ENCODE assay signal across 24 cellular contexts in the genomic region with DNA sequence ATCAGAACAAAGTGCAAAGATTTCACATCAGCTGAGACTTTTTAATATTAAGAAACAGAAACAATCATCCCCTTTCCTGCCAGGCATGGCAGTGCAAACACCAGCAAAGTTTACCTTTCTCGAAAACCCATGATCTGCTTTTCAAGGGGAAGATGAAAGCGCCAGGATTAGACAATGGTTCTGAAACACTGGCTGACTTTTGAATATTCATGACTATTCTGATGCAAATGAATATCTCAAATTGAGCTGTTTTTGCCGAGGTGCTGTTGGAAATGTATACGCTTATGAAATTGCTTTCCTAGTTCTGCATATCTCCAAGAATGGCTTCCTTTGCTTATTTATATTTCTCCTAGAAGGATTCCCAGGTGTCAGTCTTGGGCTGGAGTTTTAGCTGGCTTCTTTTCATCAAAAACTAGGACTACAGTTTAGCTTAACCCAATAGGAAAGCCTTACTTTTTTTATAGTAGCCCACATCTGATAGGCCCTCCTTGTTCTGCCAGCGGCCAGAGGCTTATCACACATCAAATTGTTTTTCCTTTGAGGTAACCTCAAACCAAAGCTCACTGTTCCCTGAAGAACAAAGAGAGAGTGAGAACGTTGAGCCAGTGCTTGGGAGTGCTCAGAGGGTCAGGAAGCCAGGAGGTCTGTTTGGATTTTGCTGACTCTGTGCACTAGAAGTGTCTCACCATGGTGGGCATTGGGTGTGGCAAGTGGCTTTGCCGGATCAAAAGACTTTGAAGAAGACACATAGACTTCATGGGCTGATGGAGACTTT.
A peak's percentile ranks its signal among the peaks of the same experiment; 100 is the strongest.
DNase-seq lines count a peak whose midpoint lies in the region; ATAC-seq and TF ChIP-seq lines count a peak whose summit lies in the region.
"Had no signal": no experiment of that assay in that cellular context is flagged by ENCODE, and none has a peak within 500 bp of the region (broad histone marks: within the 10 kb centered on the region; RNA-seq: fewer than 3 reads in every experiment).

No MANE protein-coding gene starts in this region.

- WGBS in upper lobe of left lung, 2 donors: 67 to 70% methylated on average over 7 of the region's 7 CpGs

- CTCF ChIA-PET in CD4-positive, alpha-beta memory T cell (lab: Charles Lee; ENCODE audit: partially characterized antibody): interaction anchor here (0.9 to 2.3 kb wide), 7 partner anchors 9 to 421 kb away, joined by 3 to 10 read pairs (median 3); no protein-coding TSS in a partner anchor

- peaks cover 19 to 35% (median 26%) of the 10 kb centered on the region in 4 donors for H3K4me1 Mint-ChIP-seq in CD4-positive, alpha-beta memory T cell
- H3K4me1 Mint-ChIP-seq: stimulated activated memory B cell treated with anti-CD40 and anti-IgM and Interleukin-4, amounts not matched to agents 10 μg/mL and 1 μg/mL and 100 μg/mL, for 72 hours had no signal

- no peak for TF ChIP-seq CTCF in upper lobe of left lung (IDR thresholded peaks at IDR 0.05)

- H3K9me3 Mint-ChIP-seq in CD4-positive, alpha-beta memory T cell: peaks cover 0 to 2% (median 0%) of the 10 kb centered on the region in 8 donors
- H3K9me3 Mint-ChIP-seq: activated naive CD4-positive, alpha-beta T cell treated with anti-CD3 and anti-CD28 coated beads, Interleukin-2, amount 50 U/mL, for 24 hours; activated T-helper 1 cell treated with anti-CD3 and anti-CD28 coated beads, Interleukin-12 subunit alpha, Interleukin-12 subunit beta, Interleukin-2, Interleukin-4 antibody, amounts not matched to agents 30 ng/mL and 10 ng/mL and 1 ng/mL, durations not matched to agents 14 hours and 24 hours and 36 hours had no signal

- no peaks in the 10 kb centered on the region for H3K27me3 ChIP-seq in CD4-positive, alpha-beta memory T cell (ENCODE audit: insufficient read depth, low read length)
- H3K27me3 ChIP-seq in HAP-1 (ENCODE audit: low read depth) (no peaks in the 10 kb centered on the region), adipocyte (replicated peaks; ENCODE audit: control insufficient read depth, insufficient read depth, low read length) (no peaks in the 10 kb centered on the region), upper lobe of left lung (no peaks in the 10 kb centered on the region)
- H3K27me3 ChIP-seq: heart left ventricle, left lung, ovary, testis, vagina had no signal

- peaks cover 0 to 2% of the 10 kb centered on the region in 2 donors for H3K27me3 Mint-ChIP-seq in CD4-positive, alpha-beta memory T cell
- H3K27me3 Mint-ChIP-seq: activated naive CD4-positive, alpha-beta T cell treated with anti-CD3 and anti-CD28 coated beads, Interleukin-2, amount 50 U/mL, for 24 hours; stimulated activated memory B cell treated with anti-CD40 and anti-IgM and Interleukin-4, amounts not matched to agents 10 μg/mL and 1 μg/mL and 100 μg/mL, for 72 hours had no signal

- no peak overlapping the region for H3K27ac ChIP-seq in CD4-positive, alpha-beta memory T cell (ENCODE audit: low read depth, low read length)
- H3K27ac ChIP-seq in upper lobe of left lung: no peak overlapping the region
- H3K27ac ChIP-seq: heart left ventricle, left lung, ovary, testis, vagina had no signal

- POLR2A ChIA-PET in CD4-positive, alpha-beta memory T cell (lab: Charles Lee; ENCODE audit: partially characterized antibody): interaction anchor here (0.9 to 1.4 kb wide), 5 partner anchors 31 to 108 kb away, joined by 3 to 8 read pairs (median 4); no protein-coding TSS in a partner anchor

- peaks cover 16% of the 10 kb centered on the region for H3K4me1 ChIP-seq in CD4-positive, alpha-beta memory T cell (ENCODE audit: insufficient read depth, low read length)
- H3K4me1 ChIP-seq in HAP-1: peaks cover 31% of the 10 kb centered on the region
- H3K4me1 ChIP-seq in adipocyte (ENCODE audit: control insufficient read depth, insufficient read depth, low read length): peaks cover 46% of the 10 kb centered on the region
- no peaks in the 10 kb centered on the region for H3K4me1 ChIP-seq in upper lobe of left lung
- H3K4me1 ChIP-seq: left lung, testis, vagina had no signal

- intact Hi-C loops in CD4-positive, alpha-beta memory T cell (cut with micrococcal nuclease): no loop called here
- intact Hi-C loops in left cardiac atrium (cut with DNase I): no loop called here

- DNase-seq in CD4-positive, alpha-beta memory T cell: peak in 3 of 5 donors; percentile 10 to 30 (median 19)
- peak; percentile 58 to 77 for DNase-seq in HAP-1 (ENCODE audit: low spot score in 2 of 2)
- no peak for DNase-seq in adipocyte (ENCODE audit: low read depth)
- peak; percentile 16 for DNase-seq in middle frontal gyrus (ENCODE audit: extremely low spot score, low spot score)
- no peak for DNase-seq in upper lobe of left lung
- no peak for DNase-seq in left cardiac atrium
- DNase-seq in GF-D8 (lab: John Stamatoyannopoulos, UW): no peak
- DNase-seq: activated CD4-positive, alpha-beta T cell treated with anti-CD3 and anti-CD28 coated beads, Interleukin-2, amount 50 U/mL, for 4 hours; C1 segment of cervical spinal cord; cerebellar nuclear complex; GOT3; heart left ventricle; left lung; MV-4-11; NCI-H146; NCI-H524 treated with DMSO at 0.1 percent for 48 hours; ovary; testis had no signal

- no peak for TF ChIP-seq POLR2A in upper lobe of left lung (IDR thresholded peaks at IDR 0.05)

- H3K9ac ChIP-seq in adipocyte (ENCODE audit: low read length): peak overlapping the region; percentile 41

- H3K36me3 Mint-ChIP-seq in CD4-positive, alpha-beta memory T cell: no peaks in the 10 kb centered on the region
- H3K36me3 Mint-ChIP-seq: activated naive CD4-positive, alpha-beta T cell treated with anti-CD3 and anti-CD28 coated beads, Interleukin-2, amount 50 U/mL, for 24 hours; stimulated activated memory B cell treated with anti-CD40 and anti-IgM and Interleukin-4, amounts not matched to agents 10 μg/mL and 1 μg/mL and 100 μg/mL, for 72 hours had no signal

- no peak for ATAC-seq in HG03439 (IDR thresholded peaks at IDR 0.05; ENCODE audit: unreplicated experiment)
- ATAC-seq in upper lobe of left lung (ENCODE audit: low FRiP score in 2 of 2): no peak
- ATAC-seq in left cardiac atrium: no peak
- ATAC-seq: heart left ventricle; left lung; naive thymus-derived CD4-positive, alpha-beta T cell; stimulated activated memory B cell treated with anti-CD40 and anti-IgM and Interleukin-4, amounts not matched to agents 10 μg/mL and 1 μg/mL and 100 μg/mL, for 72 hours had no signal

- no peak for TF ChIP-seq EP300 in upper lobe of left lung (IDR thresholded peaks at IDR 0.05)

- H3K9me3 ChIP-seq in CD4-positive, alpha-beta memory T cell (ENCODE audit: control insufficient read depth in 1 of 2, low read length in 2 of 2): no peaks in the 10 kb centered on the region
- H3K9me3 ChIP-seq in HAP-1 (no peaks in the 10 kb centered on the region), adipocyte (ENCODE audit: control insufficient read depth, low read length) (no peaks in the 10 kb centered on the region), upper lobe of left lung (no peaks in the 10 kb centered on the region)
- H3K9me3 ChIP-seq: heart left ventricle, left lung, ovary, testis, vagina had no signal

- in situ Hi-C loops in HAP-1 (cut with MboI; ENCODE audit: low sequenced_read_pairs): no loop called here

- H3K36me3 ChIP-seq in CD4-positive, alpha-beta memory T cell (ENCODE audit: insufficient read depth, low read length): no peaks in the 10 kb centered on the region
- H3K36me3 ChIP-seq in HAP-1 (replicated peaks): no peaks in the 10 kb centered on the region
- no peaks in the 10 kb centered on the region for H3K36me3 ChIP-seq in adipocyte (ENCODE audit: control insufficient read depth, insufficient read depth, low read length, severe bottlenecking)
- no peaks in the 10 kb centered on the region for H3K36me3 ChIP-seq in upper lobe of left lung
- H3K36me3 ChIP-seq: heart left ventricle, left lung, ovary, vagina had no signal

- no peak overlapping the region for H3K27ac Mint-ChIP-seq in CD4-positive, alpha-beta memory T cell
- H3K27ac Mint-ChIP-seq: activated naive CD4-positive, alpha-beta T cell treated with anti-CD3 and anti-CD28 coated beads, Interleukin-2, amount 50 U/mL, for 24 hours; activated T-helper 1 cell treated with anti-CD3 and anti-CD28 coated beads, Interleukin-12 subunit alpha, Interleukin-12 subunit beta, Interleukin-2, Interleukin-4 antibody, amounts not matched to agents 30 ng/mL and 10 ng/mL and 1 ng/mL, durations not matched to agents 14 hours and 24 hours and 36 hours; naive thymus-derived CD4-positive, alpha-beta T cell had no signal

- H3K4me3 Mint-ChIP-seq in CD4-positive, alpha-beta memory T cell: peak overlapping the region in 6 of 8 donors; percentile 7 to 42 (median 20)
- H3K4me3 Mint-ChIP-seq: activated naive CD4-positive, alpha-beta T cell treated with anti-CD3 and anti-CD28 coated beads, Interleukin-2, amount 50 U/mL, for 24 hours; activated T-helper 1 cell treated with anti-CD3 and anti-CD28 coated beads, Interleukin-12 subunit alpha, Interleukin-12 subunit beta, Interleukin-2, Interleukin-4 antibody, amounts not matched to agents 30 ng/mL and 10 ng/mL and 1 ng/mL, durations not matched to agents 14 hours and 24 hours and 36 hours; stimulated activated memory B cell treated with anti-CD40 and anti-IgM and Interleukin-4, amounts not matched to agents 10 μg/mL and 1 μg/mL and 100 μg/mL, for 72 hours had no signal

- no peak overlapping the region for H3K4me3 ChIP-seq in CD4-positive, alpha-beta memory T cell (ENCODE audit: low read length in 2 of 2)
- H3K4me3 ChIP-seq in HAP-1 (no peak overlapping the region), adipocyte (ENCODE audit: low read length) (peak overlapping the region; percentile 50), upper lobe of left lung (no peak overlapping the region)
- H3K4me3 ChIP-seq: heart left ventricle, left lung, ovary, testis, vagina had no signal

Comparison
In these comparisons a context has a peak if more than half of its experiments do, and no peak if none do; other contexts are left out.
1. DNase-seq: peak in CD4-positive, alpha-beta memory T cell (3 of 5), HAP-1 (2 of 2) and middle frontal gyrus (single experiment); none in adipocyte (single experiment), upper lobe of left lung (0 of 2), left cardiac atrium (single experiment) and GF-D8 (single experiment).